22 cellular contexts compared by ENCODE assay signal in the genomic region with DNA sequence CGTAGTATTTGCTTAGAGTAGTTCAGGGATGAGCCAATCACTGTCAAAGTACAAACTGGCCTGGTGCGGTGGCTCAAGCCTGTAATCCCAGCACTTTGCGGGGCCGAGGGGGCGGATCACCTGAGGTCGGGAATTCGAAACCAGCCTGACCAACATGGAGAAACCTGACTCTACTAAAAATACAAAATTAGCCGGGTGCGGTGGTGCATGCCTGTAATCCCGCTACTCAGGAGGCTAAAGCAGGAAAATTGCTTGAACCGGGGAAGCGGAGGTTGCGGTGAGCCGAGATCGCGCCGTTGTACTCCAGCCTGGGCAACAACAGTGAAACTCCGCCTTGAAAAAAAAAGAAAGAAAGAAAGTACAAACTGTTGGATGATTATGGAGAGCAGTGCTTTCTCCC.
"Had no signal": no experiment of that assay in that cellular context is flagged by ENCODE, and none has a peak within 500 bp of the region (broad histone marks: within the 10 kb centered on the region; RNA-seq: fewer than 3 reads in every experiment).

No MANE protein-coding gene starts in this region.

- H3K27me3 ChIP-seq: SJSA1 had no signal

- H3K9ac ChIP-seq: KMS-11 had no signal

- H3K4me3 ChIP-seq: K562, SJSA1, SK-N-MC had no signal

- DNase-seq: Kasumi-1, MM.1S, NCI-H1092 treated with DMSO at 0.1 percent for 48 hours, NCI-H1436, NCI-H187, NCI-H2029, NCI-H2081 treated with DMSO at 0.1 percent for 48 hours, NCI-H2171, NCI-H226, NCI-H446, NCI-H510A, NCI-H524 treated with DMSO at 0.1 percent for 48 hours, NCI-H69, NCI-H774, Right ventricle myocardium superior, RPMI8226, SIG-M5 had no signal

- H3K4me1 ChIP-seq: SJSA1 had no signal

- FAIRE-seq: K562, RCC 7860 had no signal

- H3K9me3 ChIP-seq: SJSA1 had no signal

- ATAC-seq: K562 had no signal

- H3K27ac ChIP-seq: KMS-11, SJSA1, SK-N-MC had no signal

- H3K36me3 ChIP-seq: SJSA1 had no signal

- H3K4me2 ChIP-seq: KMS-11 had no signal
